9 cellular contexts compared by ENCODE assay signal in the genomic region with DNA sequence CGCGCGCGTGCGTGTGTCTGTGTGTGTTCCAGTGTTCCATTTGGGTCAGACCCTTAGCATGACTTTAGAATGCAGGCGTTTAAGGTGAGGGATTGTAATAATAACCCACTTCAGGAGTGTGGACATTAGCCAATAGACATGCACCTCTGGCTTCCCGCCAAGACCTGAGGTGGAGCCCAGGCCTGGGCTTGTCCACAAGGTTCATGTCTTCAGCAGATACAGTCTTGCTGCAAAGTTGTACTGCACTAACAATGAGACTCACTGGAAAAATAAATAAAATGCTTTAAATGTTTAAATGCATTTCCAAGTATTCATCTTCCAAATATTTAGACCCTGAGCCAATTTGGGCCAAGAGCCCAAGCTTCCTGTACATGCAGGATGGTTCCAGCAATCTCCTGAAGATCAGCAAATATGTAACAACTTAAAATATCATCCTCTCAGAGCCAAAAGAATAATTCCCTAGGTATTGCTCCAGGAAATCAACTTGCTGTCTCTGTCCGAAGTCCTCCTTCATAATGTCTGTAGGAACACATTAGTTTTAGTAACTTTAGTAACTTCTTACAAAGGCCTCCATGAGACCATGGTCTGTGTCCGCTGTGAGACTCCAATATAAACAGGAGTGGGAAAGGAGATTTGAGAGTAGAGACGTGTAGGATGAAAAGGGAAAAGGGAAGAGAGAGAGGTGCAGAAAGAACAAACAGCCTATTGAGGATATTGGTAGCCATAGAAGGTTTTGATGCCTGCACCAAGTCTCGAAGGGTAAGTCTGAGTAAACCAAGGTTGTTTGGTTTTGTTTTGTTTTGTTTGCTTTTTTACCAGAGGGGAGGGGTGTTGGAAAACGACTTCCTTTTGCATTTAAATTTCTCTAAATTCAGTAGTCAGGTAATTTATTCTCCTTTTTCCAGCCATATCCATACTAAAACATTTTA.
DNase-seq lines count a peak whose midpoint lies in the region; ATAC-seq and TF ChIP-seq lines count a peak whose summit lies in the region.
"Had no signal": no experiment of that assay in that cellular context is flagged by ENCODE, and none has a peak within 500 bp of the region (broad histone marks: within the 10 kb centered on the region; RNA-seq: fewer than 3 reads in every experiment).

No MANE protein-coding gene starts in this region.

- H3K9me3 ChIP-seq in RWPE2 (ENCODE audit: severe bottlenecking) = no peaks in the 10 kb centered on the region
- H3K9me3 ChIP-seq in subcutaneous abdominal adipose tissue (ENCODE audit: control insufficient read depth in 5 of 5, low read length in 5 of 5) = no peaks in the 10 kb centered on the region
- H3K9me3 ChIP-seq in aorta (ENCODE audit: control insufficient read depth, low read length) = no peaks in the 10 kb centered on the region

- 54 to 55% methylated on average over 12 of the region's 12 CpGs for WGBS in aorta, 2 donors

- peak; percentile 6 for DNase-seq in NCI-H1092 treated with DMSO at 0.1 percent for 48 hours (lab: John Stamatoyannopoulos, UW)
- no peak for DNase-seq in NCI-H1092 (lab: John Stamatoyannopoulos, UW)
- peak; percentile 91 for DNase-seq in RWPE2 (ENCODE audit: low spot score)
- DNase-seq in fibroblast of peridontal ligament (ENCODE audit: extremely low read depth) = peak; percentile 81
- DNase-seq in aorta = no peak
- DNase-seq: immature natural killer cell had no signal

- no peak for TF ChIP-seq CTCF in RWPE2 (IDR thresholded peaks at IDR 0.05; ENCODE audit: poor library complexity, severe bottlenecking)

- intact Hi-C loops in aorta (cut with DNase I) = no loop called here

- H3K4me1 ChIP-seq in RWPE2 (ENCODE audit: insufficient read depth, poor library complexity, severe bottlenecking) = peaks cover 50% of the 10 kb centered on the region
- H3K4me1 ChIP-seq in subcutaneous abdominal adipose tissue (ENCODE audit: control insufficient read depth in 5 of 5, insufficient read depth in 5 of 5, low read length in 5 of 5) = peaks cover 6 to 36% (median 29%) of the 10 kb centered on the region in 5 donors
- H3K4me1 ChIP-seq in aorta (ENCODE audit: control insufficient read depth in 1 of 2, insufficient read depth in 2 of 2, low read length in 2 of 2) = peaks cover 2% of the 10 kb centered on the region in 2 donors

- H3K4me3 ChIP-seq in RWPE2 (ENCODE audit: severe bottlenecking) = no peak overlapping the region
- no peak overlapping the region for H3K4me3 ChIP-seq in subcutaneous abdominal adipose tissue (ENCODE audit: low read depth in 1 of 5, low read length in 5 of 5)
- no peak overlapping the region for H3K4me3 ChIP-seq in aorta (ENCODE audit: low read length in 2 of 2)

- H3K27ac ChIP-seq in RWPE2 (ENCODE audit: poor library complexity, severe bottlenecking) (peak overlapping the region; percentile 95), subcutaneous abdominal adipose tissue (ENCODE audit: low read depth, low read length) (peak overlapping the region; percentile 47), aorta (ENCODE audit: low read depth in 1 of 2, low read length in 2 of 2) (no peak overlapping the region)

- H3K9ac ChIP-seq in subcutaneous abdominal adipose tissue (ENCODE audit: low read length in 5 of 5) = no peak overlapping the region

- peak; percentile 89 for ATAC-seq in RWPE2 (ENCODE audit: low read depth)
- no peak for ATAC-seq in HG03442 (IDR thresholded peaks at IDR 0.05; ENCODE audit: unreplicated experiment)
- no peak for ATAC-seq in GM18502 (IDR thresholded peaks at IDR 0.05; ENCODE audit: poor library complexity, unreplicated experiment)
- ATAC-seq in aorta (ENCODE audit: low FRiP score) = no peak

- no peaks in the 10 kb centered on the region for H3K27me3 ChIP-seq in RWPE2 (ENCODE audit: insufficient read depth, poor library complexity, severe bottlenecking)
- no peaks in the 10 kb centered on the region for H3K27me3 ChIP-seq in subcutaneous abdominal adipose tissue (ENCODE audit: control insufficient read depth in 5 of 5, insufficient read depth in 4 of 5, low read length in 5 of 5)
- no peaks in the 10 kb centered on the region for H3K27me3 ChIP-seq in aorta (ENCODE audit: control insufficient read depth in 1 of 2, insufficient read depth in 2 of 2, low read length in 1 of 2)

- H3K36me3 ChIP-seq in RWPE2 (ENCODE audit: low read depth) = no peaks in the 10 kb centered on the region
- no peaks in the 10 kb centered on the region for H3K36me3 ChIP-seq in subcutaneous abdominal adipose tissue (ENCODE audit: control insufficient read depth in 5 of 5, insufficient read depth in 5 of 5, low read length in 5 of 5)
- H3K36me3 ChIP-seq in aorta (ENCODE audit: control insufficient read depth in 1 of 2, insufficient read depth in 2 of 2, low read length in 1 of 2) = no peaks in the 10 kb centered on the region

Comparison
In these comparisons a context has a peak if more than half of its experiments do, and no peak if none do; other contexts are left out.
1. DNase-seq: peak in NCI-H1092 treated with DMSO at 0.1 percent for 48 hours (single experiment), RWPE2 (single experiment) and fibroblast of peridontal ligament (single experiment); none in NCI-H1092 (single experiment) and aorta (0 of 2).
2. H3K27ac ChIP-seq: peak in RWPE2 (single experiment) and subcutaneous abdominal adipose tissue (single experiment); none in aorta (0 of 2).